In genomic region chr15:71547066-71547465, GRCh38 we compare ENCODE assay signal across 15 cellular contexts.
DNase-seq lines count a peak whose midpoint lies in the region; ATAC-seq, FAIRE-seq and TF ChIP-seq lines count a peak whose summit lies in the region.
"Had no signal": no experiment of that assay in that cellular context is flagged by ENCODE, and none has a peak within 500 bp of the region (broad histone marks: within the 10 kb centered on the region; RNA-seq: fewer than 3 reads in every experiment).

No MANE protein-coding gene starts in this region.

- intact Hi-C loops in pancreas (cut with DNase I) = no loop called here

- no peak for TF ChIP-seq CTCF in nephron (IDR thresholded peaks at IDR 0.05; ENCODE audit: unreplicated experiment in 3 of 3)
- no peak for TF ChIP-seq CTCF in pancreas (IDR thresholded peaks at IDR 0.05)

- DNase-seq in AG08395 (ENCODE audit: low spot score) (peak; percentile 19), NCI-H2227 (lab: John Stamatoyannopoulos, UW; ENCODE audit: unreplicated experiment) (peak; percentile 28), fibroblast of the conjunctiva (ENCODE audit: low read depth) (peak; percentile 18), pancreas (no peak), activated T-cell treated with anti-CD3 and anti-CD28 coated beads for 4 hours (no peak), NOMO-1 (lab: John Stamatoyannopoulos, UW; ENCODE audit: unreplicated experiment in 2 of 2) (no peak), DMS114 treated with DMSO at 0.1 percent for 48 hours (lab: John Stamatoyannopoulos, UW; ENCODE audit: unreplicated experiment) (no peak)
- DNase-seq: activated CD4-positive, alpha-beta T cell treated with anti-CD3 and anti-CD28 coated beads for 4 hours; activated T-cell treated with anti-CD3 and anti-CD28 coated beads, Interleukin-2, amount 50 U/mL, for 72 hours; Calu3; T-helper 17 cell; transverse colon had no signal

- H3K9me3 ChIP-seq in pancreas = no peaks in the 10 kb centered on the region
- H3K9me3 ChIP-seq: ascending aorta, transverse colon had no signal

- H3K27ac ChIP-seq in pancreas = no peak overlapping the region
- H3K27ac ChIP-seq: ascending aorta, transverse colon had no signal

- no peak overlapping the region for H3K4me3 ChIP-seq in pancreas
- H3K4me3 ChIP-seq: transverse colon had no signal

- ATAC-seq in pancreas = no peak
- ATAC-seq: activated T-cell treated with anti-CD3 and anti-CD28 coated beads, Interleukin-2, amount 50 U/mL, for 72 hours; T-helper 17 cell had no signal

- H3K27ac Mint-ChIP-seq in nephron = peak overlapping the region; percentile 11 to 43 (median 34)
- H3K27ac Mint-ChIP-seq: activated T-cell treated with anti-CD3 and anti-CD28 coated beads, Interleukin-2, amount 50 U/mL, for 72 hours; T-helper 17 cell had no signal

- no peak for FAIRE-seq in pancreas (lab: Jason Lieb, UNC)

- WGBS in pancreas, 2 donors = 36 to 37% methylated on average over 11 of the region's 11 CpGs

- peaks cover 29% of the 10 kb centered on the region for H3K4me1 Mint-ChIP-seq in nephron
- H3K4me1 Mint-ChIP-seq: T-helper 17 cell had no signal

- no peaks in the 10 kb centered on the region for H3K9me3 Mint-ChIP-seq in nephron
- H3K9me3 Mint-ChIP-seq: activated T-cell treated with anti-CD3 and anti-CD28 coated beads, Interleukin-2, amount 50 U/mL, for 72 hours had no signal

- no peaks in the 10 kb centered on the region for H3K4me1 ChIP-seq in pancreas
- H3K4me1 ChIP-seq: transverse colon had no signal

- no peaks in the 10 kb centered on the region for H3K36me3 Mint-ChIP-seq in nephron (ENCODE audit: low read depth)

- H3K27me3 ChIP-seq in pancreas = no peaks in the 10 kb centered on the region
- H3K27me3 ChIP-seq: ascending aorta, transverse colon had no signal

- H3K36me3 ChIP-seq in pancreas = no peaks in the 10 kb centered on the region
- H3K36me3 ChIP-seq: ascending aorta, transverse colon had no signal

- peaks cover 30% of the 10 kb centered on the region for H3K27me3 Mint-ChIP-seq in nephron (ENCODE audit: low read depth)

- peak overlapping the region; percentile 26 to 70 (median 46) for H3K4me3 Mint-ChIP-seq in nephron
- H3K4me3 Mint-ChIP-seq: activated T-cell treated with anti-CD3 and anti-CD28 coated beads, Interleukin-2, amount 50 U/mL, for 72 hours; neural crest cell; T-helper 17 cell had no signal

Comparison
In these comparisons a context has a peak if more than half of its experiments do, and no peak if none do; other contexts are left out.
1. DNase-seq: peak in AG08395 (single experiment), NCI-H2227 (single experiment) and fibroblast of the conjunctiva (single experiment); none in pancreas (0 of 6), activated T-cell treated with anti-CD3 and anti-CD28 coated beads for 4 hours (single experiment), NOMO-1 (0 of 2) and DMS114 treated with DMSO at 0.1 percent for 48 hours (single experiment).